8 cellular contexts compared by ENCODE assay signal in genomic region chr4:147616849-147617172, GRCh38. TPM values are rescaled to one million over a fixed set of nuclear protein-coding genes. Genes with fewer than 3 reads are reported as not detected.
A peak's percentile ranks its signal among the peaks of the same experiment; 100 is the strongest.
DNase-seq lines count a peak whose midpoint lies in the region; ATAC-seq, FAIRE-seq and TF ChIP-seq lines count a peak whose summit lies in the region.

No MANE protein-coding gene starts in this region.

- peak overlapping the region; percentile 89 for H3K9ac ChIP-seq in HepG2 (ENCODE audit: insufficient read depth, low read depth, low read length)

- CTCF ChIA-PET in HepG2 (lab: Yijun Ruan, JAX; ENCODE audit: low intra/inter-chr PET ratio, low total read pairs) = interaction anchor here (1.0 kb wide), 1 partner anchor 250 kb away, joined by 4 read pairs; no protein-coding TSS in a partner anchor

- H3K79me2 ChIP-seq in HepG2 (ENCODE audit: insufficient read depth, low read length) = peaks cover 16% of the 10 kb centered on the region

- TF ChIP-seq POLR2A in HepG2 (IDR thresholded peaks at IDR 0.05; ENCODE audit: insufficient read depth in 1 of 2, low read depth in 2 of 2, low read length in 2 of 2) (no peak), uterus (IDR thresholded peaks at IDR 0.05) (no peak)

- 23% methylated on average over 6 of the region's 6 CpGs for WGBS in HepG2 (ENCODE audit: low lambda C conversion rate)

- TSS peak; percentile 94 for BruUV-seq in HepG2 (replicated peaks; lab: Mats Ljungman, UMichigan)

- TF ChIP-seq EP300 in HepG2 (IDR thresholded peaks at IDR 0.05; ENCODE audit: low read depth in 2 of 2, low read length in 2 of 2) (no peak), HepG2 (CRISPR knock-in tag; IDR thresholded peaks at IDR 0.05; ENCODE audit: borderline replicate concordance) (no peak)

- H3K9me3 ChIP-seq in HepG2 (ENCODE audit: low read length) (no peaks in the 10 kb centered on the region), uterus (no peaks in the 10 kb centered on the region)

- peaks cover 0 to 4% of the 10 kb centered on the region in 2 experiments; a peak in 1 of 5 replicates for H3K36me3 ChIP-seq in HepG2 (replicated peaks in 1 of 2; ENCODE audit: control insufficient read depth in 1 of 2, insufficient read depth in 2 of 2, low read length in 2 of 2)
- no peaks in the 10 kb centered on the region for H3K36me3 ChIP-seq in uterus

- no peaks in the 10 kb centered on the region for H4K20me1 ChIP-seq in HepG2 (ENCODE audit: insufficient read depth, low read length)

- H3K27me3 ChIP-seq in HepG2 (ENCODE audit: control insufficient read depth in 1 of 2, insufficient read depth in 2 of 2, low read length in 2 of 2) (no peaks in the 10 kb centered on the region; a peak in 1 of 5 replicates), uterus (no peaks in the 10 kb centered on the region)

- no peak for TF ChIP-seq RAD21 in HepG2 (CRISPR knock-in tag; IDR thresholded peaks at IDR 0.05)

- no peaks in the 10 kb centered on the region for H3K9me3 Mint-ChIP-seq in activated naive CD4-positive, alpha-beta T cell treated with anti-CD3 and anti-CD28 coated beads, Interleukin-2, amount 50 U/mL, for 72 hours

- H3K4me1 ChIP-seq in HepG2 (ENCODE audit: insufficient read depth, low read length) (peaks cover 30% of the 10 kb centered on the region), uterus (no peaks in the 10 kb centered on the region)

- peaks cover 14 to 22% of the 10 kb centered on the region in 2 donors for H3K36me3 Mint-ChIP-seq in activated naive CD4-positive, alpha-beta T cell treated with anti-CD3 and anti-CD28 coated beads, Interleukin-2, amount 50 U/mL, for 72 hours

- H3K4me2 ChIP-seq in HepG2 (ENCODE audit: low read depth, low read length) = peak overlapping the region; percentile 76

- H3K4me3 ChIP-seq in HepG2 (replicated peaks in 1 of 3; ENCODE audit: insufficient read depth in 1 of 3, low read depth in 2 of 3, low read length in 3 of 3) (peak overlapping the region; percentile 46 to 91 (median 82)), uterus (peak overlapping the region; percentile 80 to 85)

- DNase-seq in activated naive CD4-positive, alpha-beta T cell treated with anti-CD3 and anti-CD28 coated beads, Interleukin-2, amount 50 U/mL, for 72 hours (ENCODE audit: low spot score in 2 of 2) = no peak
- DNase-seq in HepG2 (ENCODE audit: low spot score) = no peak
- no peak for DNase-seq in uterus
- no peak for DNase-seq in GM19239 (ENCODE audit: insufficient read length, low spot score)
- no peak for DNase-seq in iPS-NIHi7 (ENCODE audit: extremely low spot score)
- DNase-seq in foreskin melanocyte = no peak

- FAIRE-seq in HepG2 (lab: Jason Lieb, UNC) (no peak), GM19239 (lab: Jason Lieb, UNC) (no peak)

- peak; percentile 15 for ATAC-seq in GM19023 (IDR thresholded peaks at IDR 0.05; ENCODE audit: unreplicated experiment)
- peak; percentile 4 for ATAC-seq in HG02973 (IDR thresholded peaks at IDR 0.05; ENCODE audit: unreplicated experiment)
- no peak for ATAC-seq in activated naive CD4-positive, alpha-beta T cell treated with anti-CD3 and anti-CD28 coated beads, Interleukin-2, amount 50 U/mL, for 72 hours
- peak; percentile 32 for ATAC-seq in HepG2

- H3K27ac ChIP-seq in HepG2 (ENCODE audit: extremely low read length, insufficient read depth, low read length) = no peak overlapping the region
- H3K27ac ChIP-seq in uterus = peak overlapping the region; percentile 41 to 59

- H2AFZ ChIP-seq in HepG2 (ENCODE audit: low read length) = peak overlapping the region; percentile 92

- peak overlapping the region; percentile 95 to 98 for H3K27ac Mint-ChIP-seq in activated naive CD4-positive, alpha-beta T cell treated with anti-CD3 and anti-CD28 coated beads, Interleukin-2, amount 50 U/mL, for 72 hours

- intact Hi-C loops in HepG2 (cut with micrococcal nuclease; ENCODE audit: unreplicated experiment) = loop anchor here (5.0 kb wide), 2 partner anchors 65 to 115 kb away; partner anchors contain the start of genes ARHGAP10 and PRMT9
- intact Hi-C loops in uterus (cut with DNase I; ENCODE audit: low total_unique reads) = no loop called here

- POLR2A ChIA-PET in HepG2 (lab: Yijun Ruan, JAX) = interaction anchor here (0.9 to 2.3 kb wide), 4 partner anchors 12 to 115 kb away, joined by 3 to 29 read pairs (median 4); partner anchors contain the start of genes ARHGAP10 and PRMT9

- in situ Hi-C loops in HepG2 (cut with HindIII; ENCODE audit: extremely low pct_ligation_motif_present, low pct_unique_long_range_greater_than_20kb) = no loop called here

- TF ChIP-seq CTCF in HepG2 (CRISPR knock-in tag; IDR thresholded peaks at IDR 0.05) (no peak), uterus (IDR thresholded peaks at IDR 0.05) (no peak)

TF ChIP-seq in HepG2, 621 proteins besides CTCF, POLR2A, EP300 and RAD21:
- TF ChIP-seq GATAD2A (CRISPR knock-in tag; IDR thresholded peaks at IDR 0.05) = 0 out of 2 replicates have a peak, but pooled peaks have one; percentile 3
- no peak for TF ChIP-seq BHLHE40 (IDR thresholded peaks at IDR 0.05; ENCODE audit: low read length)

RNA-seq across cellular contexts. Expression of gene TMEM184C, which starts 0.4 kb away (rescaled TPM):
- total RNA-seq in activated naive CD4-positive, alpha-beta T cell treated with anti-CD3 and anti-CD28 coated beads, Interleukin-2, amount 50 U/mL, for 72 hours = 10 to 100 TPM; 11.4 to 14.1 TPM
- total RNA-seq in HepG2 (2016; rRNA removed; fragmentation: Illumina TruSeq; extraction: Trizol) (26.1 and 30.8 TPM in 2 replicates), uterus (10 to 100 TPM; 14.7 to 73.3 (median 51.3) TPM)
- 7.8 and 8.1 TPM in 2 replicates for total RNA-seq in HepG2 (2016; cell fraction: cytosol; rRNA removed; fragmentation: Illumina TruSeq; extraction: Trizol; ENCODE audit: low read depth)
- total RNA-seq in HepG2 (2016; cell fraction: insoluble cytoplasmic fraction; rRNA removed; fragmentation: Illumina TruSeq; extraction: Trizol) = 26.3 and 32.2 TPM in 2 replicates
- total RNA-seq in HepG2 (2016; cell fraction: membrane; rRNA removed; fragmentation: Illumina TruSeq; extraction: Trizol) = 20.7 and 22.9 TPM in 2 replicates
- total RNA-seq in HepG2 (2016; cell fraction: nucleus; rRNA removed; fragmentation: Illumina TruSeq; extraction: Trizol) = 17.8 and 18.4 TPM in 2 replicates
- 13.0 and 13.9 TPM in 2 replicates for polyA plus RNA-seq in HepG2 (2011; rRNA removed)
- polyA plus RNA-seq in HepG2 (2011; cell fraction: cytosol; rRNA removed) = 5.7 and 9.1 TPM in 2 replicates
- polyA plus RNA-seq in HepG2 (2011; cell fraction: nucleus; rRNA removed) = 3.9 and 5.7 TPM in 2 replicates
- 12.8 and 13.3 TPM in 2 replicates for polyA plus RNA-seq in HepG2 (2012)
- polyA plus RNA-seq in HepG2 (2016; cell fraction: cytosol; fragmentation: Illumina TruSeq; extraction: Trizol; ENCODE audit: low read depth) = 4.0 and 5.1 TPM in 2 replicates
- 25.3 and 26.8 TPM in 2 replicates for polyA plus RNA-seq in HepG2 (2016; cell fraction: insoluble cytoplasmic fraction; fragmentation: Illumina TruSeq; extraction: Trizol; ENCODE audit: low read depth)
- polyA plus RNA-seq in HepG2 (2016; cell fraction: membrane; fragmentation: Illumina TruSeq; extraction: Trizol; ENCODE audit: low read depth) = 11.8 and 13.4 TPM in 2 replicates
- polyA plus RNA-seq in HepG2 (2016; cell fraction: nucleus; fragmentation: Illumina TruSeq; extraction: Trizol; ENCODE audit: insufficient read depth, low read depth) = 21.5 and 22.0 TPM in 2 replicates
- polyA minus RNA-seq in HepG2 (2011; rRNA and poly(A)+ RNA removed; ENCODE audit: low replicate concordance) = 18.5 and 24.2 TPM in 2 replicates
- polyA minus RNA-seq in HepG2 (2011; cell fraction: cytosol; rRNA and poly(A)+ RNA removed) = 15.5 and 20.3 TPM in 2 replicates
- 21.1 and 21.3 TPM in 2 replicates for polyA minus RNA-seq in HepG2 (2011; cell fraction: nucleus; rRNA and poly(A)+ RNA removed)

Comparison
In these comparisons a context has a peak if more than half of its experiments do, and no peak if none do; other contexts are left out.
1. ATAC-seq: peak in GM19023 (single experiment), HG02973 (single experiment) and HepG2 (single experiment); none in activated naive CD4-positive, alpha-beta T cell treated with anti-CD3 and anti-CD28 coated beads, Interleukin-2, amount 50 U/mL, for 72 hours (0 of 2).